Comparison of ENCODE assay signal across 8 cellular contexts in the genomic region with DNA sequence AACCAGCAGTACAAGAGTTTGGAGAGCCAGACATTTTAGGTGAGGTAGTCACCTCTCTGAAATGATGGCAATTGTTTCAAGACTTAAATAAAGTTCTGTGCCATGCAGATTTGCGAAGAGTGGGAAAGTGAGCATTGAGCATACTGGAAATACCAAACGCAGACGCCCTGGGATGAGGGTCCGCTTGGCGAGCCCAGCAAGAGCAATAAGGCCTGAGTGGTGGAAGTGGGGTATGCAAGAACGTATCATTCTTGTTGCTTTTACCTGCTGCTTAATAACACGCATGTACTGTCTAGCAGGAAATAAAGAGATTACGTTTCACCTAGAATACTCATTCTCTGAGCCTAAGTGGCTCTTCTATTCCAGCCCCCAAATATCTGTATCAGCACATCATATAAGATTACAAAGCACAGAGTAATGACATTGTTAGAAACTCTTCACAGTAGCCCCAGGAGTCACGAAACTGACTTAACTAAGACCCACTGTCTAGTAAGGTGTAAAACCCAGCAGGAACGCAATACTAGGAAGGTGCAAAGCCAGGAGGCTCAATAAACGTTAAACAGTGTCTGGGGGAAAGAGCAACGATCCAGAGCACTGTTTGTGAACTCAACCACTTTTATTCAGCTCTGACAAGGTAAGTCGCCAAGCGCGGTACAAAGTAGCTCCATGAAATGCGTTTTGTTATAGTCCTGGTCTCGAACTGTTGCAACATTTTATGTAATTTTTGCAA. TPM values are rescaled to one million over a fixed set of nuclear protein-coding genes. Genes with fewer than 3 reads are reported as not detected.
DNase-seq lines count a peak whose midpoint lies in the region; ATAC-seq, FAIRE-seq and TF ChIP-seq lines count a peak whose summit lies in the region.

No MANE protein-coding gene starts in this region.

- H3K9me3 ChIP-seq in KOPT-K1 (ENCODE audit: insufficient read depth, low read length, poor library complexity, severe bottlenecking): peaks cover 11% of the 10 kb centered on the region

- no peak for TF ChIP-seq POLR2A in H54 (IDR thresholded peaks at IDR 0.05; ENCODE audit: low read depth, low read length)

- peaks cover 36% of the 10 kb centered on the region for H3K4me1 Mint-ChIP-seq in activated naive CD8-positive, alpha-beta T cell treated with anti-CD3 and anti-CD28 coated beads, Interleukin-2, amount 10 ng/mL, durations not matched to agents 7 days and 5 days
- peaks cover 45 to 69% of the 10 kb centered on the region in 2 donors for H3K4me1 Mint-ChIP-seq in immature natural killer cell
- H3K4me1 Mint-ChIP-seq in stimulated activated naive CD8-positive, alpha-beta T cell treated with anti-CD3 and anti-CD28 coated beads, Interleukin-15, Interleukin-2, amounts not matched to agents 100 ng/mL and 50 ng/mL, for 24 hours (ENCODE audit: low read depth): peaks cover 32% of the 10 kb centered on the region

- H3K27me3 Mint-ChIP-seq in activated naive CD8-positive, alpha-beta T cell treated with anti-CD3 and anti-CD28 coated beads, Interleukin-2, amount 10 ng/mL, durations not matched to agents 7 days and 5 days: peaks cover 2% of the 10 kb centered on the region
- peaks cover 9 to 20% (median 10%) of the 10 kb centered on the region in 3 donors for H3K27me3 Mint-ChIP-seq in immature natural killer cell (ENCODE audit: low read depth in 3 of 3)
- H3K27me3 Mint-ChIP-seq in stimulated activated naive CD8-positive, alpha-beta T cell treated with anti-CD3 and anti-CD28 coated beads, Interleukin-15, Interleukin-2, amounts not matched to agents 100 ng/mL and 50 ng/mL, for 24 hours: peaks cover 8% of the 10 kb centered on the region

- POLR2A ChIA-PET in activated naive CD8-positive, alpha-beta T cell treated with anti-CD3 and anti-CD28 coated beads, Interleukin-2, amount 10 ng/mL, durations not matched to agents 7 days and 5 days (lab: Charles Lee): interaction anchor here (0.5 to 2.8 kb wide), 15 partner anchors 10 to 157 kb away, joined by 3 to 40 read pairs (median 8); a partner anchor contains a TSS

- no peak for ATAC-seq in activated naive CD8-positive, alpha-beta T cell treated with anti-CD3 and anti-CD28 coated beads, Interleukin-2, amount 10 ng/mL, durations not matched to agents 7 days and 5 days (ENCODE audit: low read depth)

- H3K36me3 Mint-ChIP-seq in activated naive CD8-positive, alpha-beta T cell treated with anti-CD3 and anti-CD28 coated beads, Interleukin-2, amount 10 ng/mL, durations not matched to agents 7 days and 5 days: peaks cover 19% of the 10 kb centered on the region
- H3K36me3 Mint-ChIP-seq in immature natural killer cell: peaks cover 0 to 4% (median 4%) of the 10 kb centered on the region in 3 donors
- H3K36me3 Mint-ChIP-seq in stimulated activated naive CD8-positive, alpha-beta T cell treated with anti-CD3 and anti-CD28 coated beads, Interleukin-15, Interleukin-2, amounts not matched to agents 100 ng/mL and 50 ng/mL, for 24 hours (ENCODE audit: low read depth): no peaks in the 10 kb centered on the region

- FAIRE-seq in H54 (lab: Jason Lieb, UNC): no peak

- peak overlapping the region; percentile 93 for H3K4me3 Mint-ChIP-seq in activated naive CD8-positive, alpha-beta T cell treated with anti-CD3 and anti-CD28 coated beads, Interleukin-2, amount 10 ng/mL, durations not matched to agents 7 days and 5 days
- H3K4me3 Mint-ChIP-seq in immature natural killer cell: peak overlapping the region; percentile 90 to 98 (median 96)
- H3K4me3 Mint-ChIP-seq in stimulated activated naive CD8-positive, alpha-beta T cell treated with anti-CD3 and anti-CD28 coated beads, Interleukin-15, Interleukin-2, amounts not matched to agents 100 ng/mL and 50 ng/mL, for 24 hours: peak overlapping the region; percentile 89

- H3K27ac ChIP-seq in KOPT-K1 (ENCODE audit: low read depth, low read length, poor library complexity, severe bottlenecking): peak overlapping the region; percentile 100

- H3K27ac Mint-ChIP-seq in activated naive CD8-positive, alpha-beta T cell treated with anti-CD3 and anti-CD28 coated beads, Interleukin-2, amount 10 ng/mL, durations not matched to agents 7 days and 5 days: peak overlapping the region; percentile 98
- peak overlapping the region; percentile 97 to 99 (median 98) for H3K27ac Mint-ChIP-seq in immature natural killer cell
- H3K27ac Mint-ChIP-seq in stimulated activated naive CD8-positive, alpha-beta T cell treated with anti-CD3 and anti-CD28 coated beads, Interleukin-15, Interleukin-2, amounts not matched to agents 100 ng/mL and 50 ng/mL, for 24 hours: peak overlapping the region; percentile 95

- no peaks in the 10 kb centered on the region for H3K36me3 ChIP-seq in KOPT-K1 (ENCODE audit: insufficient read depth, low read length)

- peak; percentile 21 for DNase-seq in CD1c-positive myeloid dendritic cell (ENCODE audit: extremely low spot score)
- no peak for DNase-seq in activated naive CD8-positive, alpha-beta T cell treated with anti-CD3 and anti-CD28 coated beads, Interleukin-2, amount 10 ng/mL, durations not matched to agents 7 days and 5 days
- DNase-seq in immature natural killer cell: peak; percentile 38 to 40 (median 40)
- no peak for DNase-seq in NCI-H1694 treated with DMSO at 0.1 percent for 48 hours (lab: John Stamatoyannopoulos, UW)
- no peak for DNase-seq in H54 (ENCODE audit: insufficient read length, low spot score)
- no peak for DNase-seq in cortex of kidney (lab: John Stamatoyannopoulos, UW)

- H3K9me3 Mint-ChIP-seq in activated naive CD8-positive, alpha-beta T cell treated with anti-CD3 and anti-CD28 coated beads, Interleukin-2, amount 10 ng/mL, durations not matched to agents 7 days and 5 days: peaks cover 11% of the 10 kb centered on the region
- no peaks in the 10 kb centered on the region for H3K9me3 Mint-ChIP-seq in immature natural killer cell
- peaks cover 9% of the 10 kb centered on the region for H3K9me3 Mint-ChIP-seq in stimulated activated naive CD8-positive, alpha-beta T cell treated with anti-CD3 and anti-CD28 coated beads, Interleukin-15, Interleukin-2, amounts not matched to agents 100 ng/mL and 50 ng/mL, for 24 hours

RNA-seq across cellular contexts. Expression of a gene that starts 1.3 kb away (rescaled TPM):
- 10 to 100 TPM; 18.3 to 21.5 TPM for total RNA-seq in activated naive CD8-positive, alpha-beta T cell treated with anti-CD3 and anti-CD28 coated beads, Interleukin-2, amount 10 ng/mL, durations not matched to agents 7 days and 5 days
- 10 to 100 TPM; 36.1 to 49.1 (median 45.8) TPM for polyA plus RNA-seq in immature natural killer cell

Comparison
In these comparisons a context has a peak if more than half of its experiments do, and no peak if none do; other contexts are left out.
1. DNase-seq: peak in CD1c-positive myeloid dendritic cell (single experiment) and immature natural killer cell (3 of 3); none in activated naive CD8-positive, alpha-beta T cell treated with anti-CD3 and anti-CD28 coated beads, Interleukin-2, amount 10 ng/mL, durations not matched to agents 7 days and 5 days (single experiment), NCI-H1694 treated with DMSO at 0.1 percent for 48 hours (single experiment), H54 (single experiment) and cortex of kidney (single experiment).
2. Peak in every context shown above with its lines, with median percentiles within 50 percentile points of each other: H3K27ac Mint-ChIP-seq and H3K4me3 Mint-ChIP-seq.